ENCODE assay signal across 15 cellular contexts in the genomic region with DNA sequence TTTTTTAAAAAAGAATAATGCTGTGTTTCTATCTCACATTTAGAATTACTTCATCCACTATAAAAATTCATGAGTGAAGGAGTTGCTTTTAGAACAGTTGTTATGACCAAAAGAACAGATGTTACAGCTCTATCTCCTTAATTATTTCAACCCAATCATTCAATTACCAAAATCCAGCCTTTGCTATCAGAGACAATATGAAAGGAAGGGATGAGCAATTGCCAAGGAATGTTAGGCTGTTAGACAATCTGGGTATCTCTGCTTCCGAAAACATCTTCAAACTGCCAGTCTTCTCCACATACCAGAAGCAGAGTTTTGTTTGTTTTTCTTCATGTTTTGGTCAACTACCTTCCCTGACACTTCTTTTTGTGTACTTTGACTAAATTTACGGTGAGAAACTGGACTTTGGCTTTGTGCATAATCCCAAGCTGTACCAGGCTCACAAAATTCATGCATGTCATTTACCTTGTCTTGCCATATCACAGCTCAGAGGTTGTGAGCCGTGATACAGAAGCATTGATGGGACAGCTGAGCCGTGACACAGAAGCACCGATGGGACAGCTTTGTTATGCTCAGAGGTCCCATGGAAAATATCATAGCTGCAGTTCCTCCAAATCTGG.
"Had no signal": no experiment of that assay in that cellular context is flagged by ENCODE, and none has a peak within 500 bp of the region (broad histone marks: within the 10 kb centered on the region; RNA-seq: fewer than 3 reads in every experiment).

No MANE protein-coding gene starts in this region.

- H3K9me3 Mint-ChIP-seq: activated CD4-positive, alpha-beta memory T cell treated with anti-CD3 and anti-CD28 coated beads for 36 hours; brain; stimulated activated naive CD8-positive, alpha-beta T cell treated with anti-CD3 and anti-CD28 coated beads, Interleukin-15, amount 100 ng/mL, for 72 hours had no signal

- H3K27ac ChIP-seq: epithelial cell of prostate, skin epidermis, testis had no signal

- H3K4me1 Mint-ChIP-seq: brain; stimulated activated naive CD8-positive, alpha-beta T cell treated with anti-CD3 and anti-CD28 coated beads, Interleukin-15, amount 100 ng/mL, for 72 hours had no signal

- H3K4me3 Mint-ChIP-seq: activated CD4-positive, alpha-beta memory T cell treated with anti-CD3 and anti-CD28 coated beads for 36 hours; activated naive CD8-positive, alpha-beta T cell; brain; memory B cell; stimulated activated naive CD8-positive, alpha-beta T cell treated with anti-CD3 and anti-CD28 coated beads, Interleukin-15, amount 100 ng/mL, for 72 hours had no signal

- H3K27me3 ChIP-seq: testis had no signal

- H3K4me3 ChIP-seq: skin epidermis, testis had no signal

- H3K9me3 ChIP-seq: testis had no signal

- H3K36me3 Mint-ChIP-seq: activated CD4-positive, alpha-beta memory T cell treated with anti-CD3 and anti-CD28 coated beads for 36 hours; activated naive CD8-positive, alpha-beta T cell; brain; memory B cell had no signal

- ATAC-seq: left colon; stimulated activated naive CD8-positive, alpha-beta T cell treated with anti-CD3 and anti-CD28 coated beads, Interleukin-15, amount 100 ng/mL, for 72 hours had no signal

- H3K4me1 ChIP-seq: testis had no signal

- H3K27ac Mint-ChIP-seq: activated CD4-positive, alpha-beta memory T cell treated with anti-CD3 and anti-CD28 coated beads for 36 hours; activated naive CD8-positive, alpha-beta T cell; brain; memory B cell; stimulated activated naive CD8-positive, alpha-beta T cell treated with anti-CD3 and anti-CD28 coated beads, Interleukin-15, amount 100 ng/mL, for 72 hours had no signal

- H3K27me3 Mint-ChIP-seq: activated CD4-positive, alpha-beta memory T cell treated with anti-CD3 and anti-CD28 coated beads for 36 hours; activated naive CD8-positive, alpha-beta T cell; stimulated activated naive CD8-positive, alpha-beta T cell treated with anti-CD3 and anti-CD28 coated beads, Interleukin-15, amount 100 ng/mL, for 72 hours had no signal

- DNase-seq: activated CD4-positive, alpha-beta memory T cell treated with anti-CD3 and anti-CD28 coated beads for 36 hours; activated gamma-delta T cell; activated T-cell treated with anti-CD3 and anti-CD28 coated beads, Interleukin-2, amount 50 U/mL, for 48 hours; amygdala; effector memory CD4-positive, alpha-beta T cell; left colon; stimulated activated CD4-positive, alpha-beta T cell treated with anti-CD3 and anti-CD28 coated beads, Interleukin-4, amount 100 ng/mL, for 4 hours; stimulated activated naive CD8-positive, alpha-beta T cell treated with anti-CD3 and anti-CD28 coated beads, Interleukin-15, amount 100 ng/mL, for 72 hours; T-helper 9 cell; testis had no signal
